8 cellular contexts compared by ENCODE assay signal in genomic region chr3:141460097-141460704, GRCh38. TPM values are rescaled to one million over a fixed set of nuclear protein-coding genes. Genes with fewer than 3 reads are reported as not detected.
A peak's percentile ranks its signal among the peaks of the same experiment; 100 is the strongest.
DNase-seq lines count a peak whose midpoint lies in the region; ATAC-seq and TF ChIP-seq lines count a peak whose summit lies in the region.

No MANE protein-coding gene starts in this region.

- CTCF ChIA-PET in CD4-positive, alpha-beta memory T cell (lab: Charles Lee; ENCODE audit: partially characterized antibody): interaction anchor here (0.6 to 12.1 kb wide), 36 partner anchors 8 to 453 kb away, joined by 3 to 428 read pairs (median 5); no protein-coding TSS in a partner anchor

- H3K4me1 Mint-ChIP-seq in CD4-positive, alpha-beta memory T cell: peaks cover under 1 to 13% (median 6%) of the 10 kb centered on the region in 4 donors

- peak overlapping the region in 2 of 7 donors; percentile 6 to 18 for H3K27ac Mint-ChIP-seq in CD4-positive, alpha-beta memory T cell

- intact Hi-C loops in CD4-positive, alpha-beta memory T cell (cut with micrococcal nuclease): loop anchor here (1.0 to 2.0 kb wide), 7 partner anchors 14 to 538 kb away; partner anchors contain the start of gene RNF7
- intact Hi-C loops in lower lobe of right lung (cut with DNase I): no loop called here

- H3K27ac ChIP-seq in CD4-positive, alpha-beta memory T cell (ENCODE audit: low read depth, low read length): no peak overlapping the region
- no peak overlapping the region for H3K27ac ChIP-seq in lower lobe of right lung

- no peaks in the 10 kb centered on the region for H3K27me3 ChIP-seq in CD4-positive, alpha-beta memory T cell (ENCODE audit: insufficient read depth, low read length)
- no peaks in the 10 kb centered on the region for H3K27me3 ChIP-seq in lower lobe of right lung (ENCODE audit: low read depth)

- H3K36me3 Mint-ChIP-seq in CD4-positive, alpha-beta memory T cell: peaks cover 0 to 4% of the 10 kb centered on the region in 2 donors

- no peaks in the 10 kb centered on the region for H3K9me3 ChIP-seq in CD4-positive, alpha-beta memory T cell (ENCODE audit: control insufficient read depth in 1 of 2, low read length in 2 of 2)
- H3K9me3 ChIP-seq in lower lobe of right lung: no peaks in the 10 kb centered on the region

- no peaks in the 10 kb centered on the region for H3K36me3 ChIP-seq in CD4-positive, alpha-beta memory T cell (ENCODE audit: insufficient read depth, low read length)
- no peaks in the 10 kb centered on the region for H3K36me3 ChIP-seq in lower lobe of right lung

- H3K27me3 Mint-ChIP-seq in CD4-positive, alpha-beta memory T cell: no peaks in the 10 kb centered on the region

- H3K4me3 Mint-ChIP-seq in CD4-positive, alpha-beta memory T cell: no peak overlapping the region

- peak; percentile 80 to 87 (median 82) for DNase-seq in CD4-positive, alpha-beta memory T cell
- peak; percentile 70 for DNase-seq in NCI-H774 (lab: John Stamatoyannopoulos, UW)
- DNase-seq in activated CD4-positive, alpha-beta T cell treated with anti-CD3 and anti-CD28 coated beads, Interleukin-2, amount 50 U/mL, for 24 hours (ENCODE audit: low read depth in 1 of 2, low spot score in 1 of 2): peak; percentile 80 to 88
- DNase-seq in dedifferentiated amniotic fluid mesenchymal stem cell (ENCODE audit: extremely low spot score): peak; percentile 87
- peak; percentile 89 for DNase-seq in lower lobe of right lung
- peak; percentile 69 for DNase-seq in stimulated activated CD8-positive, alpha-beta memory T cell treated with anti-CD3 and anti-CD28 coated beads, Interleukin-12 subunit alpha, Interleukin-12 subunit beta, amount 100 ng/mL, for 24 hours (ENCODE audit: extremely low read depth)

- TF ChIP-seq CTCF in lower lobe of right lung (IDR thresholded peaks at IDR 0.05): peak; percentile 92

- peaks cover 0 to 13% (median 6%) of the 10 kb centered on the region in 8 donors for H3K9me3 Mint-ChIP-seq in CD4-positive, alpha-beta memory T cell

- POLR2A ChIA-PET in CD4-positive, alpha-beta memory T cell (lab: Charles Lee; ENCODE audit: partially characterized antibody): interaction anchor here (1.0 to 2.2 kb wide), 3 partner anchors 98 to 148 kb away, joined by 3 to 7 read pairs (median 5); no protein-coding TSS in a partner anchor

- H3K4me3 ChIP-seq in CD4-positive, alpha-beta memory T cell (ENCODE audit: low read length in 2 of 2): no peak overlapping the region
- H3K4me3 ChIP-seq in lower lobe of right lung: no peak overlapping the region

- H3K4me1 ChIP-seq in CD4-positive, alpha-beta memory T cell (ENCODE audit: insufficient read depth, low read length): peaks cover under 1% of the 10 kb centered on the region
- H3K4me1 ChIP-seq in lower lobe of right lung: peaks cover 4% of the 10 kb centered on the region

- ATAC-seq in GM19463 (IDR thresholded peaks at IDR 0.05; ENCODE audit: unreplicated experiment) (peak; percentile 99), HG03571 (IDR thresholded peaks at IDR 0.05; ENCODE audit: unreplicated experiment) (peak; percentile 90), lower lobe of right lung (peak; percentile 95)

RNA-seq across cellular contexts. Expression of gene RASA2, which starts 26.6 kb away (rescaled TPM):
- 10 to 100 TPM; 78.9 to 80.9 TPM for total RNA-seq in CD4-positive, alpha-beta memory T cell
- polyA plus RNA-seq in CD4-positive, alpha-beta memory T cell: 10 to 100 TPM; 29.4 to 35.1 TPM
- 21.5 TPM for total RNA-seq in lower lobe of right lung
